ENCODE assay signal across 15 cellular contexts in the genomic region with DNA sequence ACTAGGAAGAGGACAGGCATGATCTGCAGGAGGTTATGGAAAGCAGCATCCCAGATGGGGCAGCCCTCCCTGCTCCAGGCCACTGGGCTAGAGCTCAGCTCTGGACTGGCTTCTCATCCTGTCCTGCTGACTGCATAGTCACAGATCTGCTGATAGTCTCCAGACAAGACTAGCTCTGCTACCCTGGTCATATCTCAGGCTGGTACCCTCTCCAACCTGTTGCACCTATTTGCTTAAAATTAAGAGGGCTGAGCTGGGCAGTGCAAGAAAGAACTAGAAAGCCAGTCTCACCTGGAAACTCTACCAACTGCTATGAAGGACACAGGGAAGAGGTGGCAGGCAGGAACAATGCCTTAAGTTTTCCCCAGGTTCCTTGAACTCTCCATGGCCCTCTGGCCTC. TPM values are rescaled to one million over a fixed set of nuclear protein-coding genes. Genes with fewer than 3 reads are reported as not detected.
DNase-seq lines count a peak whose midpoint lies in the region; ATAC-seq and TF ChIP-seq lines count a peak whose summit lies in the region.
"Had no signal": no experiment of that assay in that cellular context is flagged by ENCODE, and none has a peak within 500 bp of the region (broad histone marks: within the 10 kb centered on the region; RNA-seq: fewer than 3 reads in every experiment).

No MANE protein-coding gene starts in this region.

- H4K20me1 ChIP-seq in neural progenitor cell (ENCODE audit: low read depth), result no peaks in the 10 kb centered on the region

- H3K9ac ChIP-seq in neural progenitor cell, result no peak overlapping the region

- H3K79me2 ChIP-seq in neural progenitor cell (ENCODE audit: low read depth), result no peaks in the 10 kb centered on the region

- H3K4me3 Mint-ChIP-seq in stimulated activated naive CD8-positive, alpha-beta T cell treated with anti-CD3 and anti-CD28 coated beads, Interleukin-15, Interleukin-2, amounts not matched to agents 100 ng/mL and 50 ng/mL, for 24 hours, result no peak overlapping the region
- H3K4me3 Mint-ChIP-seq in brain (no peak overlapping the region), neural progenitor cell (no peak overlapping the region)
- H3K4me3 Mint-ChIP-seq: dendritic cell treated with granulocyte-macrophage colony-stimulating factor and Interleukin-4, amounts not matched to agents 40 ng/mL and 50 ng/mL, for 4 days; nephron progenitor cell had no signal

- no peak for DNase-seq in stimulated activated naive CD8-positive, alpha-beta T cell treated with anti-CD3 and anti-CD28 coated beads, Interleukin-15, Interleukin-2, amounts not matched to agents 100 U/mL and 50 U/mL, for 24 hours
- DNase-seq in neural progenitor cell (ENCODE audit: low spot score) (no peak), NCI-H1105 treated with DMSO at 0.1 percent for 48 hours (lab: John Stamatoyannopoulos, UW) (no peak), left colon (no peak)
- no peak for DNase-seq in NK-92 treated with Interleukin-12 subunit alpha and Interleukin-12 subunit beta, amount 100 ng/mL, for 24 hours (lab: John Stamatoyannopoulos, UW)
- DNase-seq: aorta; NCI-H1105; NCI-H226; nephron progenitor cell; stimulated activated naive CD4-positive, alpha-beta T cell had no signal

- H3K27me3 ChIP-seq in neural progenitor cell, result no peaks in the 10 kb centered on the region

- peaks cover 28% of the 10 kb centered on the region for H3K36me3 Mint-ChIP-seq in stimulated activated naive CD8-positive, alpha-beta T cell treated with anti-CD3 and anti-CD28 coated beads, Interleukin-15, Interleukin-2, amounts not matched to agents 100 ng/mL and 50 ng/mL, for 24 hours (ENCODE audit: low read depth)
- H3K36me3 Mint-ChIP-seq in brain, result peaks cover 3% of the 10 kb centered on the region
- H3K36me3 Mint-ChIP-seq in neural progenitor cell, result peaks cover 5% of the 10 kb centered on the region

- no peaks in the 10 kb centered on the region for H3K36me3 ChIP-seq in neural progenitor cell

- H3F3A ChIP-seq in neural progenitor cell (ENCODE audit: low read depth), result no peaks in the 10 kb centered on the region

- no peak overlapping the region for H3K27ac ChIP-seq in neural progenitor cell

- no peak overlapping the region for H2AFZ ChIP-seq in neural progenitor cell (replicated peaks)

- H3K4me1 Mint-ChIP-seq in stimulated activated naive CD8-positive, alpha-beta T cell treated with anti-CD3 and anti-CD28 coated beads, Interleukin-15, Interleukin-2, amounts not matched to agents 100 ng/mL and 50 ng/mL, for 24 hours (ENCODE audit: low read depth), result peaks cover 92% of the 10 kb centered on the region
- peaks cover 58% of the 10 kb centered on the region for H3K4me1 Mint-ChIP-seq in brain
- peaks cover 27% of the 10 kb centered on the region for H3K4me1 Mint-ChIP-seq in neural progenitor cell

- H3K4me3 ChIP-seq in neural progenitor cell, result no peak overlapping the region

- H3K9me3 ChIP-seq in neural progenitor cell (ENCODE audit: low read depth), result no peaks in the 10 kb centered on the region

- intact Hi-C loops in left colon (cut with DNase I, micrococcal nuclease), result no loop called here

- no peak overlapping the region for H3K4me2 ChIP-seq in neural progenitor cell

- no peaks in the 10 kb centered on the region for H3K27me3 Mint-ChIP-seq in stimulated activated naive CD8-positive, alpha-beta T cell treated with anti-CD3 and anti-CD28 coated beads, Interleukin-15, Interleukin-2, amounts not matched to agents 100 ng/mL and 50 ng/mL, for 24 hours
- H3K27me3 Mint-ChIP-seq in brain, result peaks cover 3% of the 10 kb centered on the region
- peaks cover 3% of the 10 kb centered on the region for H3K27me3 Mint-ChIP-seq in neural progenitor cell (ENCODE audit: insufficient read depth, low read depth)
- H3K27me3 Mint-ChIP-seq: dendritic cell treated with granulocyte-macrophage colony-stimulating factor and Interleukin-4, amounts not matched to agents 40 ng/mL and 50 ng/mL, for 4 days had no signal

- ATAC-seq in stimulated activated naive CD8-positive, alpha-beta T cell treated with anti-CD3 and anti-CD28 coated beads, Interleukin-15, Interleukin-2, amounts not matched to agents 100 U/mL and 50 U/mL, for 24 hours, result no peak
- ATAC-seq in HG03378 (IDR thresholded peaks at IDR 0.05; ENCODE audit: unreplicated experiment), result no peak
- no peak for ATAC-seq in left colon
- ATAC-seq: SK-N-SH treated with all-trans-retinoic acid at 6 μM for 48 hours had no signal

- H3K27ac Mint-ChIP-seq in stimulated activated naive CD8-positive, alpha-beta T cell treated with anti-CD3 and anti-CD28 coated beads, Interleukin-15, Interleukin-2, amounts not matched to agents 100 ng/mL and 50 ng/mL, for 24 hours, result peak overlapping the region; percentile 99
- H3K27ac Mint-ChIP-seq in brain, result peak overlapping the region in 3 of 5 experiments; percentile 21 to 94 (median 93)
- H3K27ac Mint-ChIP-seq in neural progenitor cell, result peak overlapping the region; percentile 37
- H3K27ac Mint-ChIP-seq: nephron progenitor cell had no signal

- TF ChIP-seq CTCF in brain (conservative IDR thresholded peaks at IDR 0.05) (no peak), neural progenitor cell (IDR thresholded peaks at IDR 0.05) (no peak)

- H3K9me3 Mint-ChIP-seq in stimulated activated naive CD8-positive, alpha-beta T cell treated with anti-CD3 and anti-CD28 coated beads, Interleukin-15, Interleukin-2, amounts not matched to agents 100 ng/mL and 50 ng/mL, for 24 hours, result no peaks in the 10 kb centered on the region
- peaks cover 0 to 3% (median 0%) of the 10 kb centered on the region in 5 experiments for H3K9me3 Mint-ChIP-seq in brain
- H3K9me3 Mint-ChIP-seq in neural progenitor cell, result no peaks in the 10 kb centered on the region
- H3K9me3 Mint-ChIP-seq: dendritic cell treated with granulocyte-macrophage colony-stimulating factor and Interleukin-4, amounts not matched to agents 40 ng/mL and 50 ng/mL, for 4 days; nephron progenitor cell had no signal

- no peaks in the 10 kb centered on the region for H3K4me1 ChIP-seq in neural progenitor cell

RNA-seq across cellular contexts. Expression of a gene that starts 40.4 kb away (rescaled TPM):
- polyA plus RNA-seq in brain (ENCODE audit: insufficient read depth, low read depth, low replicate concordance), result 85.7 TPM
- 1.6 and 4.5 TPM in 2 replicates for total RNA-seq in neural progenitor cell (ENCODE audit: low replicate concordance)
- total RNA-seq in left colon, result 10 to 100 TPM in 1 of 2 donors, 1 to 10 TPM in 1; 9.7 to 20.9 TPM

Comparison
In these comparisons a context has a peak if more than half of its experiments do, and no peak if none do; other contexts are left out.
1. H3K27ac Mint-ChIP-seq: peak in every context shown above with its lines; median percentile 99 in stimulated activated naive CD8-positive, alpha-beta T cell treated with anti-CD3 and anti-CD28 coated beads, Interleukin-15, Interleukin-2, amounts not matched to agents 100 ng/mL and 50 ng/mL, for 24 hours; 93 in brain; 37 in neural progenitor cell.